ENCODE assay signal across 10 cellular contexts in the genomic region with DNA sequence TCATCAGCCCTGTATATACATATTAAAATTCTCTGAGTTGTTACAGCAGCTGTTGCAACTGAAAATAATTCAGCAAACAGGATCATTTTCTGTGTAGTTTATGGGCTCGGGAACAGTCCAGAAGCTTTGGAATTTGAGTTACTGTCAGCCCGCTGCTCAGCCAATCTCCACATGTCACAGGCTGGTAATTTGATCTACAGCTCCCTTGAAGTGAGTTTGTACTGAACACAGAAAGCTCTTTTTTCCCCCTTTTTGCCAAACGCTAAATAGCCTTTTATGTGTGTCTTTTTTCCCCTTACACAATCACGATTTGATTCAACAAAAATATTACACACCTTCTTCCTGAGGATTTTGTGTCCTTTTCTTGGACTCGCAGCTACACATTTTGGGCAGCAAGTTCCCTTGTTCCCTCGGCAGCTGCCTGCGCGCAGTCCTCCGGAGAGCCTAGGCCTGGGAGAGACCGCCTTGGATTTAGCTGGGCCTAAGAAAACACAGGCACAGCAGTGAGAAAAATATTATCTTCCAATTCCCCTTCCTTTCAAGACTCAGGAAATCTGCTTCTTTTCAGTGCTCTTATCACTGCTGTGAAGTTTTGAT.
DNase-seq lines count a peak whose midpoint lies in the region; ATAC-seq and TF ChIP-seq lines count a peak whose summit lies in the region.
"Had no signal": no experiment of that assay in that cellular context is flagged by ENCODE, and none has a peak within 500 bp of the region (broad histone marks: within the 10 kb centered on the region; RNA-seq: fewer than 3 reads in every experiment).

No MANE protein-coding gene starts in this region.

- peaks cover 16% of the 10 kb centered on the region for H3K27me3 Mint-ChIP-seq in activated CD8-positive, alpha-beta memory T cell treated with anti-CD3 and anti-CD28 coated beads, Interleukin-2, amount 10 ng/mL, durations not matched to agents 7 days and 5 days

- TF ChIP-seq EP300 in SK-N-SH (IDR thresholded peaks at IDR 0.05; ENCODE audit: borderline replicate concordance in 1 of 2, low read depth in 1 of 2, low read length in 1 of 2): no peak

- no peaks in the 10 kb centered on the region for H3K36me3 ChIP-seq in SK-N-SH (replicated peaks in 1 of 2; ENCODE audit: control insufficient read depth in 1 of 2, insufficient read depth in 2 of 2, low read length in 1 of 2)
- H3K36me3 ChIP-seq in lung (ENCODE audit: control insufficient read depth in 2 of 2, insufficient read depth in 2 of 2, low read length in 2 of 2): no peaks in the 10 kb centered on the region
- H3K36me3 ChIP-seq in vagina: no peaks in the 10 kb centered on the region
- H3K36me3 ChIP-seq: breast epithelium had no signal

- peaks cover 14% of the 10 kb centered on the region for H3K4me1 Mint-ChIP-seq in activated CD8-positive, alpha-beta memory T cell treated with anti-CD3 and anti-CD28 coated beads, Interleukin-2, amount 10 ng/mL, durations not matched to agents 7 days and 5 days

- POLR2A ChIA-PET in SK-N-SH (lab: Yijun Ruan, JAX): no interaction called here

- no peaks in the 10 kb centered on the region for H4K20me1 ChIP-seq in SK-N-SH (ENCODE audit: insufficient read depth)

- no peak for TF ChIP-seq RAD21 in SK-N-SH (IDR thresholded peaks at IDR 0.05; ENCODE audit: low read length)

- intact Hi-C loops in vagina (cut with DNase I): no loop called here

- H3K27ac ChIP-seq in SK-N-SH (ENCODE audit: low read depth in 2 of 2, low read length in 1 of 2) (no peak overlapping the region), lung (ENCODE audit: low read depth in 1 of 2, low read length in 1 of 2) (peak overlapping the region; percentile 42 to 43), vagina (peak overlapping the region; percentile 45)
- H3K27ac ChIP-seq: breast epithelium had no signal

- ATAC-seq in SK-N-SH treated with all-trans-retinoic acid at 6 μM for 48 hours (peak; percentile 53; the same call in 2 of the 3 replicates), lung (ENCODE audit: insufficient read depth, low FRiP score) (peak; percentile 30)
- no peak for ATAC-seq in activated CD8-positive, alpha-beta memory T cell treated with anti-CD3 and anti-CD28 coated beads, Interleukin-2, amount 10 ng/mL, durations not matched to agents 7 days and 5 days

- H3K9me3 ChIP-seq in SK-N-SH (peaks cover 4% of the 10 kb centered on the region; the same call in 1 of the 2 replicates), lung (ENCODE audit: control insufficient read depth in 2 of 2, insufficient read depth in 1 of 2, low read length in 1 of 2) (no peaks in the 10 kb centered on the region), vagina (no peaks in the 10 kb centered on the region)
- H3K9me3 ChIP-seq: breast epithelium had no signal

- H3K4me1 ChIP-seq in SK-N-SH (ENCODE audit: control insufficient read depth in 1 of 2, insufficient read depth in 2 of 2, low read depth in 1 of 2, low read length in 1 of 2): peaks cover 0 to 2% of the 10 kb centered on the region in 2 experiments; a peak in 2 of 4 replicates
- H3K4me1 ChIP-seq in lung (ENCODE audit: control insufficient read depth in 2 of 2, insufficient read depth in 2 of 2, low read length in 2 of 2): peaks cover 3 to 6% of the 10 kb centered on the region in 2 donors
- peaks cover 5% of the 10 kb centered on the region for H3K4me1 ChIP-seq in vagina
- H3K4me1 ChIP-seq: breast epithelium had no signal

- no peaks in the 10 kb centered on the region for H3K9me2 ChIP-seq in SK-N-SH

- no peak for DNase-seq in SK-N-SH
- DNase-seq in dedifferentiated amniotic fluid mesenchymal stem cell (ENCODE audit: extremely low spot score): peak; percentile 77
- no peak for DNase-seq in lung (ENCODE audit: low spot score)
- DNase-seq in vagina (ENCODE audit: extremely low spot score in 2 of 2): no peak
- DNase-seq in activated CD8-positive, alpha-beta memory T cell treated with anti-CD3 and anti-CD28 coated beads, Interleukin-2, amount 10 ng/mL, durations not matched to agents 7 days and 5 days: no peak
- no peak for DNase-seq in NCI-H1105 (lab: John Stamatoyannopoulos, UW)
- no peak for DNase-seq in central memory CD4-positive, alpha-beta T cell

- no peak for TF ChIP-seq POLR2A in vagina (IDR thresholded peaks at IDR 0.05)

- no peak overlapping the region for H2AFZ ChIP-seq in SK-N-SH (ENCODE audit: low read depth)

- CTCF ChIA-PET in SK-N-SH (lab: Yijun Ruan, JAX): interaction anchor here (0.6 to 1.6 kb wide), 2 partner anchors 8 to 301 kb away, joined by 3 to 4 read pairs; no protein-coding TSS in a partner anchor
- CTCF ChIA-PET in activated CD8-positive, alpha-beta memory T cell treated with anti-CD3 and anti-CD28 coated beads, Interleukin-2, amount 10 ng/mL, durations not matched to agents 7 days and 5 days (lab: Charles Lee): interaction anchor here (1.3 kb wide), 1 partner anchor 260 kb away, joined by 4 read pairs; no protein-coding TSS in a partner anchor

- no peaks in the 10 kb centered on the region for H3K9me3 Mint-ChIP-seq in activated CD8-positive, alpha-beta memory T cell treated with anti-CD3 and anti-CD28 coated beads, Interleukin-2, amount 10 ng/mL, durations not matched to agents 7 days and 5 days (ENCODE audit: low read depth)

- H3K4me2 ChIP-seq in SK-N-SH: no peak overlapping the region

- H3F3A ChIP-seq in SK-N-SH (replicated peaks; ENCODE audit: insufficient read depth): no peaks in the 10 kb centered on the region

- no peak overlapping the region for H3K4me3 Mint-ChIP-seq in activated CD8-positive, alpha-beta memory T cell treated with anti-CD3 and anti-CD28 coated beads, Interleukin-2, amount 10 ng/mL, durations not matched to agents 7 days and 5 days

- H3K4me3 ChIP-seq in SK-N-SH (ENCODE audit: low read depth in 2 of 2, low read length in 1 of 2) (no peak overlapping the region), lung (no peak overlapping the region), vagina (no peak overlapping the region)
- H3K4me3 ChIP-seq: breast epithelium, skin epidermis had no signal

- no peak overlapping the region for H3K27ac Mint-ChIP-seq in activated CD8-positive, alpha-beta memory T cell treated with anti-CD3 and anti-CD28 coated beads, Interleukin-2, amount 10 ng/mL, durations not matched to agents 7 days and 5 days

- H3K9ac ChIP-seq in SK-N-SH: no peak overlapping the region

- no peak for TF ChIP-seq CTCF in SK-N-SH (IDR thresholded peaks at IDR 0.05)
- no peak for TF ChIP-seq CTCF in lung (IDR thresholded peaks at IDR 0.05; ENCODE audit: control extremely low read depth, extremely low read depth)
- no peak for TF ChIP-seq CTCF in vagina (IDR thresholded peaks at IDR 0.05)

- WGBS in SK-N-SH (ENCODE audit: low lambda C conversion rate): 89% methylated on average over 10 of the region's 10 CpGs
- WGBS in lung, 2 donors: 48 to 72% methylated on average over 10 of the region's 10 CpGs

- peaks cover 6% of the 10 kb centered on the region for H3K36me3 Mint-ChIP-seq in activated CD8-positive, alpha-beta memory T cell treated with anti-CD3 and anti-CD28 coated beads, Interleukin-2, amount 10 ng/mL, durations not matched to agents 7 days and 5 days

- H3K27me3 ChIP-seq in SK-N-SH (ENCODE audit: insufficient read depth) (no peaks in the 10 kb centered on the region), lung (ENCODE audit: control insufficient read depth, insufficient read depth) (no peaks in the 10 kb centered on the region), vagina (no peaks in the 10 kb centered on the region)
- H3K27me3 ChIP-seq: breast epithelium had no signal

- H3K79me2 ChIP-seq in SK-N-SH (ENCODE audit: insufficient read depth): no peaks in the 10 kb centered on the region

TF ChIP-seq in SK-N-SH treated with all-trans-retinoic acid at 6 μM for 48 hours, 23 proteins besides CTCF, POLR2A, EP300 and RAD21 (continues in another document):
- no peak for TF ChIP-seq ZNF8 (CRISPR knock-in tag; IDR thresholded peaks at IDR 0.05)
- no peak for TF ChIP-seq ZNF70 (CRISPR knock-in tag; IDR thresholded peaks at IDR 0.05)
- no peak for TF ChIP-seq TCF4 (CRISPR knock-in tag; IDR thresholded peaks at IDR 0.05; ENCODE audit: borderline replicate concordance)
- TF ChIP-seq ARNTL (CRISPR knock-in tag; IDR thresholded peaks at IDR 0.05; ENCODE audit: borderline replicate concordance, low read depth): no peak
- TF ChIP-seq GLIS3 (CRISPR knock-in tag; IDR thresholded peaks at IDR 0.05): no peak
- TF ChIP-seq ZFP3 (CRISPR knock-in tag; IDR thresholded peaks at IDR 0.05): no peak

TF ChIP-seq in SK-N-SH, 30 proteins besides CTCF, POLR2A, EP300 and RAD21 (continues in another document):
- no peak for TF ChIP-seq MXI1 (IDR thresholded peaks at IDR 0.05; ENCODE audit: low read depth, low read length)
- TF ChIP-seq EZH2phosphoT487 (IDR thresholded peaks at IDR 0.05; ENCODE audit: borderline replicate concordance, low read depth): no peak
- TF ChIP-seq, protein P1, sequence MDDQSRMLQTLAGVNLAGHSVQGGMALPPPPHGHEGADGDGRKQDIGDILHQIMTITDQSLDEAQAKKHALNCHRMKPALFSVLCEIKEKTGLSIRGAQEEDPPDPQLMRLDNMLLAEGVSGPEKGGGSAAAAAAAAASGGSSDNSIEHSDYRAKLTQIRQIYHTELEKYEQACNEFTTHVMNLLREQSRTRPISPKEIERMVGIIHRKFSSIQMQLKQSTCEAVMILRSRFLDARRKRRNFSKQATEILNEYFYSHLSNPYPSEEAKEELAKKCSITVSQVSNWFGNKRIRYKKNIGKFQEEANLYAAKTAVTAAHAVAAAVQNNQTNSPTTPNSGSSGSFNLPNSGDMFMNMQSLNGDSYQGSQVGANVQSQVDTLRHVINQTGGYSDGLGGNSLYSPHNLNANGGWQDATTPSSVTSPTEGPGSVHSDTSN (IDR thresholded peaks at IDR 0.05): no peak
- no peak for TF ChIP-seq FOXJ3 (CRISPR knock-in tag; IDR thresholded peaks at IDR 0.05)
- TF ChIP-seq JUND (IDR thresholded peaks at IDR 0.05): no peak
- no peak for TF ChIP-seq GABPA (IDR thresholded peaks at IDR 0.05; ENCODE audit: low read depth)
- no peak for TF ChIP-seq FOXM1 (IDR thresholded peaks at IDR 0.05; ENCODE audit: low read depth)
- TF ChIP-seq, protein P2, sequence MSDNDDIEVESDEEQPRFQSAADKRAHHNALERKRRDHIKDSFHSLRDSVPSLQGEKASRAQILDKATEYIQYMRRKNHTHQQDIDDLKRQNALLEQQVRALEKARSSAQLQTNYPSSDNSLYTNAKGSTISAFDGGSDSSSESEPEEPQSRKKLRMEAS (IDR thresholded peaks at IDR 0.05; ENCODE audit: low read depth): no peak
- TF ChIP-seq, protein P3, sequence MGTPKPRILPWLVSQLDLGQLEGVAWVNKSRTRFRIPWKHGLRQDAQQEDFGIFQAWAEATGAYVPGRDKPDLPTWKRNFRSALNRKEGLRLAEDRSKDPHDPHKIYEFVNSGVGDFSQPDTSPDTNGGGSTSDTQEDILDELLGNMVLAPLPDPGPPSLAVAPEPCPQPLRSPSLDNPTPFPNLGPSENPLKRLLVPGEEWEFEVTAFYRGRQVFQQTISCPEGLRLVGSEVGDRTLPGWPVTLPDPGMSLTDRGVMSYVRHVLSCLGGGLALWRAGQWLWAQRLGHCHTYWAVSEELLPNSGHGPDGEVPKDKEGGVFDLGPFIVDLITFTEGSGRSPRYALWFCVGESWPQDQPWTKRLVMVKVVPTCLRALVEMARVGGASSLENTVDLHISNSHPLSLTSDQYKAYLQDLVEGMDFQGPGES (IDR thresholded peaks at IDR 0.05; ENCODE audit: low read depth, low read length): no peak
- no peak for TF ChIP-seq ELF1 (IDR thresholded peaks at IDR 0.05)
- no peak for TF ChIP-seq RXRA (IDR thresholded peaks at IDR 0.05; ENCODE audit: borderline replicate concordance, low read depth)

Comparison
In these comparisons a context has a peak if more than half of its experiments do, and no peak if none do; other contexts are left out.
1. H3K27ac ChIP-seq: peak in lung (2 of 2) and vagina (single experiment); none in SK-N-SH (0 of 2).